Comparison of ENCODE assay signal across 1 cellular context in genomic region chr19:35644206-35644986, GRCh38.
TF ChIP-seq lines count a peak whose summit lies in the region.

No MANE protein-coding gene starts in this region.

TF ChIP-seq in K562, 482 proteins besides CTCF, POLR2A, EP300 and RAD21 (continued from another document and continues in another):
- TF ChIP-seq, protein P1, sequence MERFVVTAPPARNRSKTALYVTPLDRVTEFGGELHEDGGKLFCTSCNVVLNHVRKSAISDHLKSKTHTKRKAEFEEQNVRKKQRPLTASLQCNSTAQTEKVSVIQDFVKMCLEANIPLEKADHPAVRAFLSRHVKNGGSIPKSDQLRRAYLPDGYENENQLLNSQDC (CRISPR knock-in tag; IDR thresholded peaks at IDR 0.05) = no peak
- 0 out of 2 replicates have a peak, but pooled peaks have one; percentile 58 for TF ChIP-seq E2F1 (CRISPR knock-in tag; IDR thresholded peaks at IDR 0.05)
- 0 out of 2 replicates have a peak, but pooled peaks have one; percentile 17 for TF ChIP-seq HLTF (IDR thresholded peaks at IDR 0.05)
- TF ChIP-seq EHMT2 (IDR thresholded peaks at IDR 0.05) = no peak
- no peak for TF ChIP-seq TCF7 (IDR thresholded peaks at IDR 0.05; ENCODE audit: borderline replicate concordance)
- TF ChIP-seq ZNF561 (CRISPR knock-in tag; conservative IDR thresholded peaks at IDR 0.05) = no peak
- peak; percentile 50 for TF ChIP-seq SP1 (CRISPR knock-in tag; IDR thresholded peaks at IDR 0.05)
- peak; percentile 75 for TF ChIP-seq ZFX (CRISPR knock-in tag; IDR thresholded peaks at IDR 0.05)
- peak; percentile 58 for TF ChIP-seq SUPT5H (IDR thresholded peaks at IDR 0.05)
- no peak for TF ChIP-seq ID3 (CRISPR knock-in tag; IDR thresholded peaks at IDR 0.05)
- 0 out of 2 replicates have a peak, but pooled peaks have one; percentile 35 for TF ChIP-seq ID3 (tag; IDR thresholded peaks at IDR 0.05)
- no peak for TF ChIP-seq NCOA2 (IDR thresholded peaks at IDR 0.05; ENCODE audit: partially characterized antibody in 2 of 2)
- TF ChIP-seq TRIM24 (IDR thresholded peaks at IDR 0.05) = no peak
- no peak for TF ChIP-seq PYGO2 (tag; IDR thresholded peaks at IDR 0.05)
- TF ChIP-seq ASH1L (IDR thresholded peaks at IDR 0.05; ENCODE audit: borderline replicate concordance, low read depth, partially characterized antibody) = no peak
- peak; percentile 88 for TF ChIP-seq HMGN3 (IDR thresholded peaks at IDR 0.05; ENCODE audit: borderline replicate concordance, extremely low read depth, insufficient read length, low read depth, low read length)
- TF ChIP-seq ZNF146 (CRISPR knock-in tag; IDR thresholded peaks at IDR 0.05; ENCODE audit: unreplicated experiment) = no peak
- TF ChIP-seq NR2C2 (CRISPR knock-in tag; IDR thresholded peaks at IDR 0.05) = no peak
- TF ChIP-seq NR2C2 (tag; IDR thresholded peaks at IDR 0.05) = no peak
- no peak for TF ChIP-seq PRMT5 (CRISPR knock-in tag; IDR thresholded peaks at IDR 0.05)
- TF ChIP-seq, protein P2, sequence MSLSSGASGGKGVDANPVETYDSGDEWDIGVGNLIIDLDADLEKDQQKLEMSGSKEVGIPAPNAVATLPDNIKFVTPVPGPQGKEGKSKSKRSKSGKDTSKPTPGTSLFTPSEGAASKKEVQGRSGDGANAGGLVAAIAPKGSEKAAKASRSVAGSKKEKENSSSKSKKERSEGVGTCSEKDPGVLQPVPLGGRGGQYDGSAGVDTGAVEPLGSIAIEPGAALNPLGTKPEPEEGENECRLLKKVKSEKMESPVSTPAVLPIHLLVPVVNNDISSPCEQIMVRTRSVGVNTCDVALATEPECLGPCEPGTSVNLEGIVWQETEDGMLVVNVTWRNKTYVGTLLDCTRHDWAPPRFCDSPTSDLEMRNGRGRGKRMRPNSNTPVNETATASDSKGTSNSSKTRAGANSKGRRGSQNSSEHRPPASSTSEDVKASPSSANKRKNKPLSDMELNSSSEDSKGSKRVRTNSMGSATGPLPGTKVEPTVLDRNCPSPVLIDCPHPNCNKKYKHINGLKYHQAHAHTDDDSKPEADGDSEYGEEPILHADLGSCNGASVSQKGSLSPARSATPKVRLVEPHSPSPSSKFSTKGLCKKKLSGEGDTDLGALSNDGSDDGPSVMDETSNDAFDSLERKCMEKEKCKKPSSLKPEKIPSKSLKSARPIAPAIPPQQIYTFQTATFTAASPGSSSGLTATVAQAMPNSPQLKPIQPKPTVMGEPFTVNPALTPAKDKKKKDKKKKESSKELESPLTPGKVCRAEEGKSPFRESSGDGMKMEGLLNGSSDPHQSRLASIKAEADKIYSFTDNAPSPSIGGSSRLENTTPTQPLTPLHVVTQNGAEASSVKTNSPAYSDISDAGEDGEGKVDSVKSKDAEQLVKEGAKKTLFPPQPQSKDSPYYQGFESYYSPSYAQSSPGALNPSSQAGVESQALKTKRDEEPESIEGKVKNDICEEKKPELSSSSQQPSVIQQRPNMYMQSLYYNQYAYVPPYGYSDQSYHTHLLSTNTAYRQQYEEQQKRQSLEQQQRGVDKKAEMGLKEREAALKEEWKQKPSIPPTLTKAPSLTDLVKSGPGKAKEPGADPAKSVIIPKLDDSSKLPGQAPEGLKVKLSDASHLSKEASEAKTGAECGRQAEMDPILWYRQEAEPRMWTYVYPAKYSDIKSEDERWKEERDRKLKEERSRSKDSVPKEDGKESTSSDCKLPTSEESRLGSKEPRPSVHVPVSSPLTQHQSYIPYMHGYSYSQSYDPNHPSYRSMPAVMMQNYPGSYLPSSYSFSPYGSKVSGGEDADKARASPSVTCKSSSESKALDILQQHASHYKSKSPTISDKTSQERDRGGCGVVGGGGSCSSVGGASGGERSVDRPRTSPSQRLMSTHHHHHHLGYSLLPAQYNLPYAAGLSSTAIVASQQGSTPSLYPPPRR (CRISPR knock-in tag; IDR thresholded peaks at IDR 0.05; ENCODE audit: borderline replicate concordance) = 0 out of 2 replicates have a peak, but pooled peaks have one; percentile 9
- TF ChIP-seq POLR3G (IDR thresholded peaks at IDR 0.05; ENCODE audit: extremely low read depth, insufficient read length, insufficient replicate concordance) = no peak
- TF ChIP-seq, protein P3, sequence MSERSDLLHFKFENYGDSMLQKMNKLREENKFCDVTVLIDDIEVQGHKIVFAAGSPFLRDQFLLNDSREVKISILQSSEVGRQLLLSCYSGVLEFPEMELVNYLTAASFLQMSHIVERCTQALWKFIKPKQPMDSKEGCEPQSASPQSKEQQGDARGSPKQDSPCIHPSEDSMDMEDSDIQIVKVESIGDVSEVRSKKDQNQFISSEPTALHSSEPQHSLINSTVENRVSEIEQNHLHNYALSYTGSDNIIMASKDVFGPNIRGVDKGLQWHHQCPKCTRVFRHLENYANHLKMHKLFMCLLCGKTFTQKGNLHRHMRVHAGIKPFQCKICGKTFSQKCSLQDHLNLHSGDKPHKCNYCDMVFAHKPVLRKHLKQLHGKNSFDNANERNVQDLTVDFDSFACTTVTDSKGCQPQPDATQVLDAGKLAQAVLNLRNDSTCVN (CRISPR knock-in tag; IDR thresholded peaks at IDR 0.05) = no peak
- TF ChIP-seq ZNF512 (tag; IDR thresholded peaks at IDR 0.05) = no peak
- no peak for TF ChIP-seq ZFP1 (CRISPR knock-in tag; IDR thresholded peaks at IDR 0.05)
- TF ChIP-seq, protein P4, sequence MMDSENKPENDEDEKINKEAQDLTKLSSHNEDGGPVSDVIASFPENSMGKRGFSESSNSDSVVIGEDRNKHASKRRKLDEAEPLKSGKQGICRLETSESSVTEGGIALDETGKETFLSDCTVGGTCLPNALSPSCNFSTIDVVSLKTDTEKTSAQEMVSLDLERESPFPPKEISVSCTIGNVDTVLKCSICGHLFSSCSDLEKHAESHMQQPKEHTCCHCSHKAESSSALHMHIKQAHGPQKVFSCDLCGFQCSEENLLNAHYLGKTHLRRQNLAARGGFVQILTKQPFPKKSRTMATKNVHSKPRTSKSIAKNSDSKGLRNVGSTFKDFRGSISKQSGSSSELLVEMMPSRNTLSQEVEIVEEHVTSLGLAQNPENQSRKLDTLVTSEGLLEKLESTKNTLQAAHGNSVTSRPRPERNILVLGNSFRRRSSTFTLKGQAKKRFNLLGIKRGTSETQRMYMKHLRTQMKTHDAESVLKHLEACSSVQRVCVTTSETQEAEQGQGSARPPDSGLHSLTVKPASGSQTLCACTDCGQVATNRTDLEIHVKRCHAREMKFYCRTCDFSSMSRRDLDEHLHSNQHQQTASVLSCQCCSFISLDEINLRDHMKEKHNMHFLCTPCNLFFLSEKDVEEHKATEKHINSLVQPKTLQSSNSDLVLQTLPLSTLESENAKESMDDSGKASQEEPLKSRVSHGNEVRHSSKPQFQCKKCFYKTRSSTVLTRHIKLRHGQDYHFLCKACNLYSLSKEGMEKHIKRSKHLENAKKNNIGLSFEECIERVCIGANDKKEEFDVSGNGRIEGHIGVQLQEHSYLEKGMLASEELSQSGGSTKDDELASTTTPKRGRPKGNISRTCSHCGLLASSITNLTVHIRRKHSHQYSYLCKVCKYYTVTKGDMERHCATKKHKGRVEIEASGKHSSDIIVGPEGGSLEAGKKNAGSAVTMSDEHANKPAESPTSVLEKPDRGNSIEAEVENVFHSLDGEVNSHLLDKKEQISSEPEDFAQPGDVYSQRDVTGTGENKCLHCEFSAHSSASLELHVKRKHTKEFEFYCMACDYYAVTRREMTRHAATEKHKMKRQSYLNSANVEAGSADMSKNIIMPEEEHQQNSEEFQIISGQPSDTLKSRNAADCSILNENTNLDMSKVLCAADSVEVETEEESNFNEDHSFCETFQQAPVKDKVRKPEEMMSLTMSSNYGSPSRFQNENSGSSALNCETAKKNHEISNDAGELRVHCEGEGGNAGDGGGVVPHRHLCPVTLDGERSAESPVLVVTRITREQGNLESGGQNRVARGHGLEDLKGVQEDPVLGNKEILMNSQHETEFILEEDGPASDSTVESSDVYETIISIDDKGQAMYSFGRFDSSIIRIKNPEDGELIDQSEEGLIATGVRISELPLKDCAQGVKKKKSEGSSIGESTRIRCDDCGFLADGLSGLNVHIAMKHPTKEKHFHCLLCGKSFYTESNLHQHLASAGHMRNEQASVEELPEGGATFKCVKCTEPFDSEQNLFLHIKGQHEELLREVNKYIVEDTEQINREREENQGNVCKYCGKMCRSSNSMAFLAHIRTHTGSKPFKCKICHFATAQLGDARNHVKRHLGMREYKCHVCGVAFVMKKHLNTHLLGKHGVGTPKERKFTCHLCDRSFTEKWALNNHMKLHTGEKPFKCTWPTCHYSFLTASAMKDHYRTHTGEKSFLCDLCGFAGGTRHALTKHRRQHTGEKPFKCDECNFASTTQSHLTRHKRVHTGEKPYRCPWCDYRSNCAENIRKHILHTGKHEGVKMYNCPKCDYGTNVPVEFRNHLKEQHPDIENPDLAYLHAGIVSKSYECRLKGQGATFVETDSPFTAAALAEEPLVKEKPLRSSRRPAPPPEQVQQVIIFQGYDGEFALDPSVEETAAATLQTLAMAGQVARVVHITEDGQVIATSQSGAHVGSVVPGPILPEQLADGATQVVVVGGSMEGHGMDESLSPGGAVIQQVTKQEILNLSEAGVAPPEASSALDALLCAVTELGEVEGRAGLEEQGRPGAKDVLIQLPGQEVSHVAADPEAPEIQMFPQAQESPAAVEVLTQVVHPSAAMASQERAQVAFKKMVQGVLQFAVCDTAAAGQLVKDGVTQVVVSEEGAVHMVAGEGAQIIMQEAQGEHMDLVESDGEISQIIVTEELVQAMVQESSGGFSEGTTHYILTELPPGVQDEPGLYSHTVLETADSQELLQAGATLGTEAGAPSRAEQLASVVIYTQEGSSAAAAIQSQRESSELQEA (IDR thresholded peaks at IDR 0.05; ENCODE audit: low read depth) = no peak; the same call in 1 of the 2 replicates
- 0 out of 2 replicates have a peak, but pooled peaks have one; percentile 12 for TF ChIP-seq MECOM (CRISPR knock-in tag; IDR thresholded peaks at IDR 0.05)
- TF ChIP-seq ZNF12 (CRISPR knock-in tag; IDR thresholded peaks at IDR 0.05) = 0 out of 2 replicates have a peak, but pooled peaks have one; percentile 81
- TF ChIP-seq POLR2G (IDR thresholded peaks at IDR 0.05; ENCODE audit: low read depth, low read length) = peak; percentile 67
- no peak for TF ChIP-seq ZNF778 (CRISPR knock-in tag; IDR thresholded peaks at IDR 0.05)
- TF ChIP-seq PTTG1 (tag; IDR thresholded peaks at IDR 0.05; ENCODE audit: low read depth) = no peak
- no peak for TF ChIP-seq SMC3 (conservative IDR thresholded peaks at IDR 0.05; ENCODE audit: insufficient read depth, low read depth, low read length)
- no peak for TF ChIP-seq MEF2A (IDR thresholded peaks at IDR 0.05; ENCODE audit: control insufficient read depth, low read depth, low read length)
- 0 out of 4 replicates have a peak, but pooled peaks of 1 of the 2 experiments have one; percentile 4 for TF ChIP-seq RCOR1 (IDR thresholded peaks at IDR 0.05; ENCODE audit: borderline replicate concordance in 1 of 2, low read depth in 2 of 2, low read length in 2 of 2)
- no peak for TF ChIP-seq RAD51 (IDR thresholded peaks at IDR 0.05; ENCODE audit: borderline replicate concordance, low read depth)
- TF ChIP-seq CREB1 (IDR thresholded peaks at IDR 0.05) = no peak; the same call in 1 of the 2 replicates
- TF ChIP-seq CREB1 (CRISPR knock-in tag; IDR thresholded peaks at IDR 0.05) = peak; percentile 24; the same call in 1 of the 2 replicates
- TF ChIP-seq SNAPC5 (CRISPR knock-in tag; IDR thresholded peaks at IDR 0.05) = no peak
- peak in 1 of 2 experiments; percentile 23; a peak in 2 of 4 replicates for TF ChIP-seq MAZ (CRISPR knock-in tag; conservative IDR thresholded peaks at IDR 0.05 in 1 of 2, IDR thresholded peaks at IDR 0.05 in 1 of 2)
- no peak for TF ChIP-seq PRDM10 (IDR thresholded peaks at IDR 0.05; ENCODE audit: partially characterized antibody)
